In the genomic region with DNA sequence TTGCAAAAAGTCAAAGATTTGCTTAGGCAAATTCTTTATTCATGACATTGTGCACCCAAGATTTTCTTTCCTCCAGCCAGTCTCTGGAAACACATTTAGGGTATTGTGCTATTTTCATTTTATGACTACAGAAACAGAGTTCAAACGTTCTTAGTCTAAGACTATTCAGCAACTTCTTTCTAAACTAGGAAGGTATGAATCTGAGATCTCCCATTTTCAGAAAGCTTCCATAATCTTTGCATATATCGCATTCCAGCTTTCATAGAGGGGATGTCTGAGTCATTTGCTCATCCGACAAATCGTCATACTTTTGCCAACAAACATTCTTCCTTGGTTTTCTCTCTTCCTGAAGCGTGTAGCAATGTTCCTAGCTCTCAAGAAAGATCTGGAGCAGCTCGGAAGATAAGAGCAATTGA, we compare ENCODE assay signal across 12 cellular contexts. TPM values are rescaled to one million over a fixed set of nuclear protein-coding genes. Genes with fewer than 3 reads are reported as not detected.
DNase-seq lines count a peak whose midpoint lies in the region; ATAC-seq, FAIRE-seq and TF ChIP-seq lines count a peak whose summit lies in the region.
"Had no signal": no experiment of that assay in that cellular context is flagged by ENCODE, and none has a peak within 500 bp of the region (broad histone marks: within the 10 kb centered on the region; RNA-seq: fewer than 3 reads in every experiment).

No MANE protein-coding gene starts in this region.

- H3K4me2 ChIP-seq in skeletal muscle satellite cell (ENCODE audit: low read length) = peak overlapping the region; percentile 80

- TF ChIP-seq CTCF in fibroblast of villous mesenchyme (IDR thresholded peaks at IDR 0.05; ENCODE audit: insufficient read depth, low read depth, low read length) = no peak

- H3K4me3 ChIP-seq in fibroblast of villous mesenchyme (ENCODE audit: low read depth, low read length) (peak overlapping the region; percentile 95), skeletal muscle satellite cell (ENCODE audit: low read length) (no peak overlapping the region)

- no peaks in the 10 kb centered on the region for H3K36me3 ChIP-seq in skeletal muscle satellite cell (ENCODE audit: insufficient read depth, low read length)

- peak; percentile 96 for FAIRE-seq in TTC549 (lab: Jason Lieb, UNC)
- FAIRE-seq: frontal cortex had no signal

- H3K9ac ChIP-seq in skeletal muscle satellite cell (ENCODE audit: low read depth, low read length) = peak overlapping the region; percentile 34

- peaks cover 9% of the 10 kb centered on the region for H3K27me3 ChIP-seq in skeletal muscle satellite cell (ENCODE audit: control insufficient read depth, insufficient read depth, low read length)

- H3K4me1 ChIP-seq in skeletal muscle satellite cell (ENCODE audit: control insufficient read depth, insufficient read depth, low read length) = peaks cover 44% of the 10 kb centered on the region

- no peaks in the 10 kb centered on the region for H3K9me3 ChIP-seq in skeletal muscle satellite cell (replicated peaks; ENCODE audit: low read length)

- no peak for ATAC-seq in HG02759 (IDR thresholded peaks at IDR 0.05; ENCODE audit: unreplicated experiment)
- no peak for ATAC-seq in GM18870 (IDR thresholded peaks at IDR 0.05; ENCODE audit: unreplicated experiment)
- ATAC-seq: stimulated activated effector memory CD8-positive, alpha-beta T cell treated with anti-CD3 and anti-CD28 coated beads, Interleukin-12 subunit alpha, Interleukin-12 subunit beta, amount 100 ng/mL, for 72 hours had no signal

- DNase-seq in GM04504 (ENCODE audit: low read depth) (peak; percentile 74), fibroblast of villous mesenchyme (ENCODE audit: low read depth) (peak; percentile 94), OCI-M2 (lab: John Stamatoyannopoulos, UW; ENCODE audit: unreplicated experiment) (no peak)
- DNase-seq: activated CD4-positive, alpha-beta T cell treated with anti-CD3 and anti-CD28 coated beads for 48 hours; NCI-H1048; nucleus accumbens had no signal

RNA-seq across cellular contexts. Expression of gene PAPPA, which starts 1.6 kb away (rescaled TPM):
- 42.5 and 104 TPM in 2 replicates for total RNA-seq in fibroblast of villous mesenchyme
- 30.8 and 39.3 TPM in 2 replicates for total RNA-seq in skeletal muscle satellite cell (2012; rRNA removed)
